21 cellular contexts compared by ENCODE assay signal in the genomic region with DNA sequence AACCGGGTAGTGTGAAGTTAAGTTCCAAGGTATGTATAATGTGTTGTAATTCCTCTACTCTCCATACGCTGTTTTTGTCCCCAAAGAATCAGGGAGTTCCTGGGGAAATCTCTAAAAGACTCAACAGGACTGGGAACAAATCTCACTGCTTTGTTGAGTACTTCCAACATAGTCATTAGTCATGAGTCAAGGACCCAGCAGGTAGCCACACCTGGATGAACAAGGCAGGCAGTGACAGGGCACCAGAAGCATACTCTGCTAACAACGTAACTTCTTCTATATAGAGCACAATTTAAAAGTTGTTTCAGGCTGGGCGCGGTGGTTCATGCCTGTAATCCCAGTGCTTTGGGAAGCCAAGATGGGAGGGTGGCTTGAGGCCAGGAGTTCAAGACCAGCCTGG.
"Had no signal": no experiment of that assay in that cellular context is flagged by ENCODE, and none has a peak within 500 bp of the region (broad histone marks: within the 10 kb centered on the region; RNA-seq: fewer than 3 reads in every experiment).

No MANE protein-coding gene starts in this region.

- H3K4me1 ChIP-seq: breast epithelium had no signal

- H3K36me3 ChIP-seq: breast epithelium, neutrophil, ovary, thoracic aorta, upper lobe of left lung had no signal

- H3K27me3 ChIP-seq: ovary, upper lobe of left lung had no signal

- DNase-seq: activated B cell treated with CpG ODN at 0.5 μM for 24 hours; activated CD4-positive, alpha-beta T cell treated with anti-CD3 and anti-CD28 coated beads for 36 hours; activated CD4-positive, alpha-beta T cell treated with anti-CD3 and anti-CD28 coated beads, Interleukin-2, amount 50 U/mL, for 4 hours; activated CD8-positive, alpha-beta memory T cell treated with anti-CD3 and anti-CD28 coated beads for 24 hours; activated CD8-positive, alpha-beta memory T cell treated with anti-CD3 and anti-CD28 coated beads, Interleukin-2, amount 50 U/mL, for 4 hours; activated naive CD4-positive, alpha-beta T cell; activated naive CD8-positive, alpha-beta T cell treated with anti-CD3 and anti-CD28 coated beads for 36 hours; activated T-cell treated with anti-CD3 and anti-CD28 coated beads, Interleukin-2, amount 50 U/mL, for 24 hours; cerebellar nuclear complex; foreskin fibroblast; ovary; right cardiac atrium; stimulated activated CD4-positive, alpha-beta T cell treated with anti-CD3 and anti-CD28 coated beads, Interleukin-4, amount 100 ng/mL, for 24 hours; stimulated activated naive CD4-positive, alpha-beta T cell treated with Interleukin-2 at 50 U/mL for 16 hours; T1000; upper lobe of left lung had no signal

- FAIRE-seq: astrocyte had no signal

- H3K9me3 ChIP-seq: breast epithelium, neutrophil, ovary, thoracic aorta, upper lobe of left lung had no signal

- H3K4me3 ChIP-seq: breast epithelium, coronary artery, ovary, thoracic aorta, upper lobe of left lung had no signal

- H3K27ac ChIP-seq: breast epithelium, coronary artery, neutrophil, ovary, thoracic aorta, upper lobe of left lung had no signal
